10 cellular contexts compared by ENCODE assay signal in genomic region chr17:21419299-21420239, GRCh38. TPM values are rescaled to one million over a fixed set of nuclear protein-coding genes. Genes with fewer than 3 reads are reported as not detected.
A peak's percentile ranks its signal among the peaks of the same experiment; 100 is the strongest.
DNase-seq lines count a peak whose midpoint lies in the region; ATAC-seq and TF ChIP-seq lines count a peak whose summit lies in the region.
"Had no signal": no experiment of that assay in that cellular context is flagged by ENCODE, and none has a peak within 500 bp of the region (broad histone marks: within the 10 kb centered on the region; RNA-seq: fewer than 3 reads in every experiment).

No MANE protein-coding gene starts in this region.

- H3K4me1 ChIP-seq in spleen = peaks cover 0 to 5% (median 0%) of the 10 kb centered on the region in 6 donors

- H3K4me3 Mint-ChIP-seq in T-helper 2 cell treated with Interferon-gamma antibody and Interleukin-4, amounts not matched to agents 5 μg/mL and 100 μg/mL, for 36 hours = no peak overlapping the region
- H3K4me3 Mint-ChIP-seq: stimulated activated effector memory CD8-positive, alpha-beta T cell treated with anti-CD3 and anti-CD28 coated beads, Interleukin-12 subunit alpha, Interleukin-12 subunit beta, amount 100 ng/mL, for 72 hours had no signal

- no peaks in the 10 kb centered on the region for H3K4me1 Mint-ChIP-seq in T-helper 2 cell treated with Interferon-gamma antibody and Interleukin-4, amounts not matched to agents 5 μg/mL and 100 μg/mL, for 36 hours (ENCODE audit: low read depth)

- no peak for TF ChIP-seq POLR2A in spleen (IDR thresholded peaks at IDR 0.05)

- WGBS in spleen, 5 donors = 60 to 73% (median 65%) methylated on average over 23 to 25 of the region's 25 CpGs

- no peak for TF ChIP-seq CTCF in spleen (IDR thresholded peaks at IDR 0.05 in 8 of 11, conservative IDR thresholded peaks at IDR 0.05 in 3 of 11)

- H3K9me3 Mint-ChIP-seq in T-helper 2 cell treated with Interferon-gamma antibody and Interleukin-4, amounts not matched to agents 5 μg/mL and 100 μg/mL, for 36 hours = no peaks in the 10 kb centered on the region
- H3K9me3 Mint-ChIP-seq: stimulated activated effector memory CD8-positive, alpha-beta T cell treated with anti-CD3 and anti-CD28 coated beads, Interleukin-12 subunit alpha, Interleukin-12 subunit beta, amount 100 ng/mL, for 72 hours had no signal

- DNase-seq in T-helper 2 cell (peak in 3 of 5 experiments; percentile 25 to 44 (median 31)), spleen (peak; percentile 62), NCI-H146 (lab: John Stamatoyannopoulos, UW) (no peak), Ammon's horn (ENCODE audit: low spot score) (no peak)
- DNase-seq in T-helper 2 cell treated with Interferon-gamma antibody and Interleukin-4, amounts not matched to agents 5 μg/mL and 100 μg/mL, for 36 hours (ENCODE audit: low spot score) = no peak
- DNase-seq in activated CD8-positive, alpha-beta memory T cell treated with anti-CD3 and anti-CD28 coated beads, Interleukin-2, amount 50 U/mL, for 1 hour (ENCODE audit: extremely low read depth) = peak; percentile 18
- peak; percentile 34 for DNase-seq in effector CD4-positive, alpha-beta T cell
- DNase-seq: 8988T had no signal

- no peaks in the 10 kb centered on the region for H3K36me3 Mint-ChIP-seq in T-helper 2 cell treated with Interferon-gamma antibody and Interleukin-4, amounts not matched to agents 5 μg/mL and 100 μg/mL, for 36 hours (ENCODE audit: low read depth)
- H3K36me3 Mint-ChIP-seq: stimulated activated effector memory CD8-positive, alpha-beta T cell treated with anti-CD3 and anti-CD28 coated beads, Interleukin-12 subunit alpha, Interleukin-12 subunit beta, amount 100 ng/mL, for 72 hours had no signal

- no peaks in the 10 kb centered on the region for H3K9me3 ChIP-seq in spleen

- ATAC-seq in HG02852 (IDR thresholded peaks at IDR 0.05; ENCODE audit: unreplicated experiment) = no peak
- ATAC-seq: stimulated activated effector memory CD8-positive, alpha-beta T cell treated with anti-CD3 and anti-CD28 coated beads, Interleukin-12 subunit alpha, Interleukin-12 subunit beta, amount 100 ng/mL, for 72 hours had no signal

- intact Hi-C loops in spleen (cut with DNase I; ENCODE audit: low total_unique reads) = no loop called here

- no peaks in the 10 kb centered on the region for H3K36me3 ChIP-seq in spleen

- H3K27ac ChIP-seq in spleen = no peak overlapping the region

- no peaks in the 10 kb centered on the region for H3K27me3 ChIP-seq in spleen (replicated peaks in 1 of 7)

- H3K27me3 Mint-ChIP-seq in T-helper 2 cell treated with Interferon-gamma antibody and Interleukin-4, amounts not matched to agents 5 μg/mL and 100 μg/mL, for 36 hours (ENCODE audit: low read depth) = no peaks in the 10 kb centered on the region

- H3K4me3 ChIP-seq in spleen = no peak overlapping the region

- H3K27ac Mint-ChIP-seq in T-helper 2 cell treated with Interferon-gamma antibody and Interleukin-4, amounts not matched to agents 5 μg/mL and 100 μg/mL, for 36 hours = no peak overlapping the region
- H3K27ac Mint-ChIP-seq: stimulated activated effector memory CD8-positive, alpha-beta T cell treated with anti-CD3 and anti-CD28 coated beads, Interleukin-12 subunit alpha, Interleukin-12 subunit beta, amount 100 ng/mL, for 72 hours had no signal

RNA-seq across cellular contexts. Expression of gene KCNJ12, which starts 43.4 kb away (rescaled TPM):
- 1 to 10 TPM; 1.0 to 4.8 (median 2.6) TPM for total RNA-seq in spleen
- polyA plus RNA-seq in spleen = under 1 TPM; 0.11 to 0.77 (median 0.12) TPM

Comparison
In these comparisons a context has a peak if more than half of its experiments do, and no peak if none do; other contexts are left out.
1. DNase-seq: peak in T-helper 2 cell (3 of 5), activated CD8-positive, alpha-beta memory T cell treated with anti-CD3 and anti-CD28 coated beads, Interleukin-2, amount 50 U/mL, for 1 hour (single experiment), effector CD4-positive, alpha-beta T cell (single experiment) and spleen (single experiment); none in T-helper 2 cell treated with Interferon-gamma antibody and Interleukin-4, amounts not matched to agents 5 μg/mL and 100 μg/mL, for 36 hours (single experiment), NCI-H146 (single experiment) and Ammon's horn (single experiment).